Comparison of ENCODE assay signal across 8 cellular contexts in the genomic region with DNA sequence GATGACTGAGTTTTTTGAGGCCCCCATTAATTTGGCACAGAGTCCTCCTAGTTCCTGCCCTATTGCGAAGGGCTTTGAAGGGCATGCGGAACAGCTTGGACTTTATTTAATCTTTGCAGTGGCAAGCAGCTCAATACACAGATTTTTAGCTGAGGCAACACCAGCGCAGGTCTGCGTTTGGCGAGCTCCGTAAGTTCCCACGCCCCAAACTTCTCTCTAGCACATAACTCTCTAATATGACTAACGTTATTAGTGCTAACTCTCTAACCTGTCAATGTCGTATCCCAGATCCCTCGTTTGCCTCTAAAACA. TPM values are rescaled to one million over a fixed set of nuclear protein-coding genes. Genes with fewer than 3 reads are reported as not detected.
DNase-seq lines count a peak whose midpoint lies in the region; ATAC-seq, FAIRE-seq and TF ChIP-seq lines count a peak whose summit lies in the region.

No MANE protein-coding gene starts in this region.

- H3K36me3 ChIP-seq in K562 (ENCODE audit: control insufficient read depth, insufficient read depth, low read length), result peaks cover 17% of the 10 kb centered on the region; the same call in 2 of the 3 replicates
- H3K36me3 ChIP-seq in mesendoderm (ENCODE audit: control insufficient read depth, insufficient read depth, low read length), result no peaks in the 10 kb centered on the region

- H3K4ac ChIP-seq in mesendoderm (ENCODE audit: low read depth, low read length), result no peak overlapping the region

- no peak overlapping the region for H2AK5ac ChIP-seq in mesendoderm (ENCODE audit: low read length)

- no peak overlapping the region for H4K5ac ChIP-seq in mesendoderm (ENCODE audit: low read length)

- peaks cover 10% of the 10 kb centered on the region for H3K79me1 ChIP-seq in mesendoderm (ENCODE audit: low read length)

- no peak for DNase-seq in K562 (ENCODE audit: extremely low read depth in 1 of 4, low spot score in 3 of 4)
- no peak for DNase-seq in mesendoderm
- DNase-seq in stimulated activated CD4-positive, alpha-beta T cell treated with anti-CD3 and anti-CD28 coated beads, Interleukin-2, amount 100 ng/mL, for 24 hours, result no peak
- DNase-seq in globus pallidus (ENCODE audit: low spot score), result no peak
- DNase-seq in NCI-H774 (lab: John Stamatoyannopoulos, UW), result no peak

- H3K18ac ChIP-seq in mesendoderm (ENCODE audit: low read length), result peak overlapping the region; percentile 13

- H3K27ac ChIP-seq in K562 (ENCODE audit: extremely low read depth, low read depth, low read length) (peak overlapping the region; percentile 47), mesendoderm (ENCODE audit: low read depth, low read length) (no peak overlapping the region)

- H3K9me1 ChIP-seq in K562 (ENCODE audit: control insufficient read depth, insufficient read depth, low read length), result no peaks in the 10 kb centered on the region

- H2BK5ac ChIP-seq in mesendoderm (ENCODE audit: low read length), result no peak overlapping the region

- intact Hi-C loops in K562 (cut with micrococcal nuclease), result loop anchor here (2.0 kb wide), 1 partner anchor 29 kb away; a partner anchor contains a TSS

- H2BK15ac ChIP-seq in mesendoderm (replicated peaks; ENCODE audit: low read depth), result no peak overlapping the region

- H2BK120ac ChIP-seq in mesendoderm (ENCODE audit: low read depth, low read length), result no peak overlapping the region

- no peak for TF ChIP-seq RAD21 in K562 (CRISPR knock-in tag; conservative IDR thresholded peaks at IDR 0.05 in 1 of 2, IDR thresholded peaks at IDR 0.05 in 1 of 2)

- peaks cover 28% of the 10 kb centered on the region for H3K79me2 ChIP-seq in K562 (ENCODE audit: control insufficient read depth, insufficient read depth, low read length)
- peaks cover 12% of the 10 kb centered on the region for H3K79me2 ChIP-seq in mesendoderm (ENCODE audit: control insufficient read depth, insufficient read depth, low read length)

- H3K4me2 ChIP-seq in K562 (ENCODE audit: insufficient read depth, low read length) (peak overlapping the region; percentile 98), mesendoderm (ENCODE audit: low read length) (peak overlapping the region; percentile 80)

- in situ Hi-C loops in K562 (cut with MboI), result no loop called here

- CTCF ChIA-PET in K562 (lab: Yijun Ruan, JAX; ENCODE audit: low intra/inter-chr PET ratio), result no interaction called here

- TF ChIP-seq EP300 in K562 (IDR thresholded peaks at IDR 0.05; ENCODE audit: low read length), result no peak

- under 1% methylated on average over 10 of the region's 10 CpGs for WGBS in K562 (ENCODE audit: insufficient coverage, low coverage, missing lambda C conversion rate)
- no CpG with 5 or more reads among the region's 10 CpGs for WGBS in mesendoderm (ENCODE audit: extremely low coverage, insufficient coverage, low lambda C conversion rate)

- H4K20me1 ChIP-seq in K562 (replicated peaks; ENCODE audit: control insufficient read depth, insufficient read depth, low read length), result peaks cover 13% of the 10 kb centered on the region; the same call in 1 of the 2 replicates

- no peak overlapping the region for H4K8ac ChIP-seq in mesendoderm (ENCODE audit: low read depth, low read length)

- ATAC-seq in GM18511 (IDR thresholded peaks at IDR 0.05; ENCODE audit: unreplicated experiment) (peak; percentile 23), HG03159 (IDR thresholded peaks at IDR 0.05; ENCODE audit: unreplicated experiment) (peak; percentile 23), K562 (peak; percentile 27), HG03108 (IDR thresholded peaks at IDR 0.05; ENCODE audit: unreplicated experiment) (no peak)

- FAIRE-seq in K562 (lab: Jason Lieb, UNC), result no peak

- TSS peak; percentile 92 for BruUV-seq in K562 (replicated peaks; lab: Mats Ljungman, UMichigan)

- no peak for TF ChIP-seq POLR2A in K562 (conservative IDR thresholded peaks at IDR 0.05)

- POLR2A ChIA-PET in K562 (lab: Yijun Ruan, JAX), result interaction anchor here (0.6 to 3.4 kb wide), 10 partner anchors 8 to 1474 kb away, joined by 3 to 19 read pairs (median 8); a partner anchor contains a TSS

- H2AFZ ChIP-seq in K562 (ENCODE audit: low read depth, low read length), result peak overlapping the region; percentile 100

- no peak overlapping the region for H3K23ac ChIP-seq in mesendoderm (ENCODE audit: low read length)

- no peaks in the 10 kb centered on the region for H3K9me3 ChIP-seq in K562 (replicated peaks; ENCODE audit: control insufficient read depth, insufficient read depth, low read depth, low read length)

- TF ChIP-seq CTCF in K562 (IDR thresholded peaks at IDR 0.05 in 2 of 3, conservative IDR thresholded peaks at IDR 0.05 in 1 of 3; ENCODE audit: insufficient read depth in 2 of 3, low read depth in 1 of 3, low read length in 3 of 3), result no peak

- peak overlapping the region; percentile 85 for H3K56ac ChIP-seq in mesendoderm (ENCODE audit: low read length)

- no peaks in the 10 kb centered on the region for H3K27me3 ChIP-seq in K562 (ENCODE audit: control insufficient read depth in 2 of 2, insufficient read depth in 2 of 2, low read length in 2 of 2)
- no peaks in the 10 kb centered on the region for H3K27me3 ChIP-seq in mesendoderm (ENCODE audit: insufficient read depth, low read length, poor library complexity)

- H3K4me1 ChIP-seq in K562 (replicated peaks in 1 of 2; ENCODE audit: control insufficient read depth in 2 of 2, insufficient read depth in 2 of 2, low read length in 2 of 2), result peaks cover 7 to 13% of the 10 kb centered on the region in 2 experiments
- H3K4me1 ChIP-seq in mesendoderm (ENCODE audit: control insufficient read depth, low read depth, low read length), result peaks cover 2% of the 10 kb centered on the region

- H3K9ac ChIP-seq in K562 (ENCODE audit: insufficient read depth in 1 of 2, low read depth in 2 of 2, low read length in 2 of 2), result peak overlapping the region; percentile 84 to 95
- H3K9ac ChIP-seq in mesendoderm (ENCODE audit: low read length), result peak overlapping the region; percentile 65

- peak overlapping the region; percentile 88 for H3K4me3 ChIP-seq in K562
- H3K4me3 ChIP-seq in mesendoderm (ENCODE audit: low read length), result peak overlapping the region; percentile 97

RNA-seq across cellular contexts. Expression of a gene that starts 0.4 kb away (rescaled TPM):
- 6.2 and 11.8 TPM in 2 replicates for total RNA-seq in K562 (2011; cell fraction: chromatin; rRNA removed; ENCODE audit: low replicate concordance)
- 5.5 and 6.1 TPM in 2 replicates for total RNA-seq in K562 (2011; cell fraction: nucleolus; rRNA removed)
- 7.3 and 7.6 TPM in 2 replicates for total RNA-seq in K562 (2011; cell fraction: nucleoplasm; rRNA removed)
- total RNA-seq in K562 (2014; rRNA removed), result 3.8 and 4.4 TPM in 2 replicates
- total RNA-seq in K562 (2014; rRNA removed; fragmentation: Illumina TruSeq; extraction: Trizol), result 3.3 and 4.4 TPM in 2 replicates
- 4.1 TPM in 2 replicates for total RNA-seq in K562 (2015; rRNA removed; fragmentation: Illumina TruSeq; extraction: Trizol)
- total RNA-seq in K562 (2021), result 9.2 and 9.6 TPM in 2 replicates
- polyA plus RNA-seq in K562 (2011; rRNA removed), result 2.4 and 2.8 TPM in 2 replicates
- polyA plus RNA-seq in K562 (2011; cell fraction: cytosol; rRNA removed), result 1.2 TPM in 2 replicates
- polyA plus RNA-seq in K562 (2011; cell fraction: nucleus; rRNA removed), result 2.6 and 3.5 TPM in 2 replicates
- 5.6 and 6.2 TPM in 2 replicates for polyA plus RNA-seq in K562 (2012)
- 8.7 and 9.9 TPM in 2 replicates for polyA plus RNA-seq in K562 (2014; fragmentation: Illumina TruSeq; extraction: Trizol)
- 1 to 10 TPM; 1.5 to 2.0 TPM for polyA plus RNA-seq in K562 (2014; fragmentation: Nextera tagmentation; extraction: Ambion mirVana)
- 3.1 and 4.9 TPM in 2 replicates for polyA plus RNA-seq in K562 (2014; rRNA removed)
- polyA minus RNA-seq in K562 (2011; rRNA and poly(A)+ RNA removed), result 4.2 and 4.6 TPM in 2 replicates
- polyA minus RNA-seq in K562 (2011; cell fraction: cytosol; rRNA and poly(A)+ RNA removed), result 2.6 and 2.8 TPM in 2 replicates
- 6.1 and 6.3 TPM in 2 replicates for polyA minus RNA-seq in K562 (2011; cell fraction: nucleus; rRNA and poly(A)+ RNA removed)
- polyA plus RNA-seq in mesendoderm (2013, experiment 1 of 2), result 12.7 TPM
- 13.3 TPM for polyA plus RNA-seq in mesendoderm (2013, experiment 2 of 2)

RNA-seq across cellular contexts. Expression of a gene that starts 30.0 kb away (rescaled TPM):
- total RNA-seq in K562 (2011; cell fraction: chromatin; rRNA removed; ENCODE audit: low replicate concordance), result 125 and 199 TPM in 2 replicates
- total RNA-seq in K562 (2011; cell fraction: nucleolus; rRNA removed), result 102 and 104 TPM in 2 replicates
- total RNA-seq in K562 (2011; cell fraction: nucleoplasm; rRNA removed), result 144 and 173 TPM in 2 replicates
- 356 and 389 TPM in 2 replicates for total RNA-seq in K562 (2014; rRNA removed)
- 559 and 608 TPM in 2 replicates for total RNA-seq in K562 (2014; rRNA removed; fragmentation: Illumina TruSeq; extraction: Trizol)
- total RNA-seq in K562 (2015; rRNA removed; fragmentation: Illumina TruSeq; extraction: Trizol), result 452 and 493 TPM in 2 replicates
- total RNA-seq in K562 (2021), result 409 and 465 TPM in 2 replicates
- 766 and 904 TPM in 2 replicates for polyA plus RNA-seq in K562 (2011; rRNA removed)
- 279 and 353 TPM in 2 replicates for polyA plus RNA-seq in K562 (2011; cell fraction: cytosol; rRNA removed)
- polyA plus RNA-seq in K562 (2011; cell fraction: nucleus; rRNA removed), result 162 and 279 TPM in 2 replicates
- 367 and 617 TPM in 2 replicates for polyA plus RNA-seq in K562 (2012)
- polyA plus RNA-seq in K562 (2014; fragmentation: Illumina TruSeq; extraction: Trizol), result 466 and 557 TPM in 2 replicates
- 1,000 to 10,000 TPM; 1,372 to 1,475 TPM for polyA plus RNA-seq in K562 (2014; fragmentation: Nextera tagmentation; extraction: Ambion mirVana)
- 557 and 719 TPM in 2 replicates for polyA plus RNA-seq in K562 (2014; rRNA removed)
- 359 and 407 TPM in 2 replicates for polyA minus RNA-seq in K562 (2011; rRNA and poly(A)+ RNA removed)
- polyA minus RNA-seq in K562 (2011; cell fraction: cytosol; rRNA and poly(A)+ RNA removed), result 174 and 190 TPM in 2 replicates
- polyA minus RNA-seq in K562 (2011; cell fraction: nucleus; rRNA and poly(A)+ RNA removed), result 66.1 and 141 TPM in 2 replicates
- 435 TPM for polyA plus RNA-seq in mesendoderm (2013, experiment 1 of 2)
- polyA plus RNA-seq in mesendoderm (2013, experiment 2 of 2), result 440 TPM

RNA-seq across cellular contexts. Expression of a gene that starts 30.1 kb away (rescaled TPM):
- 9.9 and 21.8 TPM in 2 replicates for total RNA-seq in K562 (2011; cell fraction: chromatin; rRNA removed; ENCODE audit: low replicate concordance)
- total RNA-seq in K562 (2011; cell fraction: nucleolus; rRNA removed), result 6.8 TPM in 2 replicates
- 12.8 and 24.7 TPM in 2 replicates for total RNA-seq in K562 (2011; cell fraction: nucleoplasm; rRNA removed)
- total RNA-seq in K562 (2014; rRNA removed) (13.6 and 14.4 TPM in 2 replicates), K562 (2014; rRNA removed; fragmentation: Illumina TruSeq; extraction: Trizol) (16.0 and 16.9 TPM in 2 replicates), K562 (2015; rRNA removed; fragmentation: Illumina TruSeq; extraction: Trizol) (17.2 and 18.4 TPM in 2 replicates), K562 (2021) (9.7 and 11.7 TPM in 2 replicates)
- polyA plus RNA-seq in K562 (2011; rRNA removed) (6.7 and 13.8 TPM in 2 replicates), K562 (2014; fragmentation: Illumina TruSeq; extraction: Trizol) (11.8 and 14.5 TPM in 2 replicates), K562 (2014; fragmentation: Nextera tagmentation; extraction: Ambion mirVana) (10 to 100 TPM; 30.7 to 35.6 TPM), K562 (2014; rRNA removed) (13.9 and 23.4 TPM in 2 replicates)
- 1.2 and 1.8 TPM in 2 replicates for polyA plus RNA-seq in K562 (2011; cell fraction: cytosol; rRNA removed)
- polyA plus RNA-seq in K562 (2011; cell fraction: nucleus; rRNA removed), result 4.2 and 5.9 TPM in 2 replicates
- polyA plus RNA-seq in K562 (2012), result 12.6 and 13.0 TPM in 2 replicates
- 5.2 and 5.5 TPM in 2 replicates for polyA minus RNA-seq in K562 (2011; rRNA and poly(A)+ RNA removed)
- 2.2 and 3.6 TPM in 2 replicates for polyA minus RNA-seq in K562 (2011; cell fraction: cytosol; rRNA and poly(A)+ RNA removed)
- polyA minus RNA-seq in K562 (2011; cell fraction: nucleus; rRNA and poly(A)+ RNA removed), result 4.4 and 7.2 TPM in 2 replicates
- polyA plus RNA-seq in mesendoderm (2013, experiment 1 of 2), result 20.3 TPM
- 21.7 TPM for polyA plus RNA-seq in mesendoderm (2013, experiment 2 of 2)
